ENCODE assay signal across 24 cellular contexts in genomic region chr14:31825459-31825858, GRCh38.
"Had no signal": no experiment of that assay in that cellular context is flagged by ENCODE, and none has a peak within 500 bp of the region (broad histone marks: within the 10 kb centered on the region; RNA-seq: fewer than 3 reads in every experiment).

No MANE protein-coding gene starts in this region.

- H3K27ac Mint-ChIP-seq: activated CD4-positive, alpha-beta T cell treated with anti-CD3 and anti-CD28 coated beads, Interleukin-2, amount 10 ng/mL, durations not matched to agents 7 days and 5 days; activated CD8-positive, alpha-beta T cell treated with anti-CD3 and anti-CD28 coated beads for 36 hours; activated naive CD4-positive, alpha-beta T cell treated with anti-CD3 and anti-CD28 coated beads, Interleukin-2, amount 10 ng/mL, durations not matched to agents 7 days and 5 days; activated naive CD4-positive, alpha-beta T cell treated with anti-CD3 and anti-CD28 coated beads, Interleukin-2, amount 50 U/mL, for 72 hours; activated naive CD8-positive, alpha-beta T cell treated with anti-CD3 and anti-CD28 coated beads, Interleukin-2, amount 10 ng/mL, durations not matched to agents 7 days and 5 days; dendritic cell treated with granulocyte-macrophage colony-stimulating factor and Interleukin-4, amounts not matched to agents 40 ng/mL and 50 ng/mL, for 4 days; effector memory CD8-positive, alpha-beta T cell had no signal

- DNase-seq: activated CD4-positive, alpha-beta T cell treated with anti-CD3 and anti-CD28 coated beads for 1 hour; activated CD4-positive, alpha-beta T cell treated with anti-CD3 and anti-CD28 coated beads for 4 hours; activated CD4-positive, alpha-beta T cell treated with anti-CD3 and anti-CD28 coated beads, Interleukin-2, amount 10 ng/mL, durations not matched to agents 7 days and 5 days; activated CD4-positive, alpha-beta T cell treated with anti-CD3 and anti-CD28 coated beads, Interleukin-2, amount 50 U/mL, for 4 hours; activated CD8-positive, alpha-beta memory T cell treated with anti-CD3 and anti-CD28 coated beads for 24 hours; activated CD8-positive, alpha-beta T cell treated with anti-CD3 and anti-CD28 coated beads for 36 hours; activated gamma-delta T cell; activated naive CD4-positive, alpha-beta T cell; activated naive CD4-positive, alpha-beta T cell treated with anti-CD3 and anti-CD28 coated beads, Interleukin-2, amount 10 ng/mL, durations not matched to agents 7 days and 5 days; activated naive CD8-positive, alpha-beta T cell treated with anti-CD3 and anti-CD28 coated beads, Interleukin-2, amount 10 ng/mL, durations not matched to agents 7 days and 5 days; activated T-cell treated with anti-CD3 and anti-CD28 coated beads, Interleukin-2, amount 50 U/mL, for 48 hours; brain microvascular endothelial cell; effector CD4-positive, alpha-beta T cell; effector memory CD8-positive, alpha-beta T cell; erythroblast; foreskin keratinocyte; gastrocnemius medialis; glutamatergic neuron; heart left ventricle; T-helper 1 cell; T-helper 2 cell had no signal

- ATAC-seq: activated CD8-positive, alpha-beta T cell treated with anti-CD3 and anti-CD28 coated beads for 36 hours; activated naive CD4-positive, alpha-beta T cell treated with anti-CD3 and anti-CD28 coated beads, Interleukin-2, amount 50 U/mL, for 72 hours; effector memory CD8-positive, alpha-beta T cell; foreskin keratinocyte; gastrocnemius medialis; heart left ventricle had no signal

- H3K4me3 Mint-ChIP-seq: activated CD4-positive, alpha-beta T cell treated with anti-CD3 and anti-CD28 coated beads, Interleukin-2, amount 10 ng/mL, durations not matched to agents 7 days and 5 days; activated CD8-positive, alpha-beta T cell treated with anti-CD3 and anti-CD28 coated beads for 36 hours; activated naive CD4-positive, alpha-beta T cell treated with anti-CD3 and anti-CD28 coated beads, Interleukin-2, amount 10 ng/mL, durations not matched to agents 7 days and 5 days; activated naive CD8-positive, alpha-beta T cell treated with anti-CD3 and anti-CD28 coated beads, Interleukin-2, amount 10 ng/mL, durations not matched to agents 7 days and 5 days; central memory CD8-positive, alpha-beta T cell; dendritic cell treated with granulocyte-macrophage colony-stimulating factor and Interleukin-4, amounts not matched to agents 40 ng/mL and 50 ng/mL, for 4 days; effector memory CD8-positive, alpha-beta T cell had no signal

- H3K27me3 Mint-ChIP-seq: activated CD4-positive, alpha-beta T cell treated with anti-CD3 and anti-CD28 coated beads, Interleukin-2, amount 10 ng/mL, durations not matched to agents 7 days and 5 days; activated CD8-positive, alpha-beta T cell treated with anti-CD3 and anti-CD28 coated beads for 36 hours; activated naive CD4-positive, alpha-beta T cell treated with anti-CD3 and anti-CD28 coated beads, Interleukin-2, amount 10 ng/mL, durations not matched to agents 7 days and 5 days; activated naive CD8-positive, alpha-beta T cell treated with anti-CD3 and anti-CD28 coated beads, Interleukin-2, amount 10 ng/mL, durations not matched to agents 7 days and 5 days; central memory CD8-positive, alpha-beta T cell; dendritic cell treated with granulocyte-macrophage colony-stimulating factor and Interleukin-4, amounts not matched to agents 40 ng/mL and 50 ng/mL, for 4 days; effector memory CD8-positive, alpha-beta T cell had no signal

- H3K9me3 Mint-ChIP-seq: activated CD4-positive, alpha-beta T cell treated with anti-CD3 and anti-CD28 coated beads, Interleukin-2, amount 10 ng/mL, durations not matched to agents 7 days and 5 days; activated CD8-positive, alpha-beta T cell treated with anti-CD3 and anti-CD28 coated beads for 36 hours; activated naive CD4-positive, alpha-beta T cell treated with anti-CD3 and anti-CD28 coated beads, Interleukin-2, amount 10 ng/mL, durations not matched to agents 7 days and 5 days; activated naive CD4-positive, alpha-beta T cell treated with anti-CD3 and anti-CD28 coated beads, Interleukin-2, amount 50 U/mL, for 72 hours; activated naive CD8-positive, alpha-beta T cell treated with anti-CD3 and anti-CD28 coated beads, Interleukin-2, amount 10 ng/mL, durations not matched to agents 7 days and 5 days; central memory CD8-positive, alpha-beta T cell; dendritic cell treated with granulocyte-macrophage colony-stimulating factor and Interleukin-4, amounts not matched to agents 40 ng/mL and 50 ng/mL, for 4 days; effector memory CD8-positive, alpha-beta T cell had no signal

- H3K4me1 Mint-ChIP-seq: activated CD4-positive, alpha-beta T cell treated with anti-CD3 and anti-CD28 coated beads, Interleukin-2, amount 10 ng/mL, durations not matched to agents 7 days and 5 days; activated naive CD4-positive, alpha-beta T cell treated with anti-CD3 and anti-CD28 coated beads, Interleukin-2, amount 10 ng/mL, durations not matched to agents 7 days and 5 days; activated naive CD8-positive, alpha-beta T cell treated with anti-CD3 and anti-CD28 coated beads, Interleukin-2, amount 10 ng/mL, durations not matched to agents 7 days and 5 days; central memory CD8-positive, alpha-beta T cell had no signal

- H3K36me3 Mint-ChIP-seq: activated naive CD4-positive, alpha-beta T cell treated with anti-CD3 and anti-CD28 coated beads, Interleukin-2, amount 10 ng/mL, durations not matched to agents 7 days and 5 days; activated naive CD4-positive, alpha-beta T cell treated with anti-CD3 and anti-CD28 coated beads, Interleukin-2, amount 50 U/mL, for 72 hours; activated naive CD8-positive, alpha-beta T cell treated with anti-CD3 and anti-CD28 coated beads, Interleukin-2, amount 10 ng/mL, durations not matched to agents 7 days and 5 days had no signal
